21 cellular contexts compared by ENCODE assay signal in genomic region chr12:99752740-99753139, GRCh38.
A peak's percentile ranks its signal among the peaks of the same experiment; 100 is the strongest.
DNase-seq lines count a peak whose midpoint lies in the region; ATAC-seq, FAIRE-seq and TF ChIP-seq lines count a peak whose summit lies in the region.
"Had no signal": no experiment of that assay in that cellular context is flagged by ENCODE, and none has a peak within 500 bp of the region (broad histone marks: within the 10 kb centered on the region; RNA-seq: fewer than 3 reads in every experiment).

No MANE protein-coding gene starts in this region.

- no TSS peak for BruUV-seq in PC-3 (replicated peaks; lab: Mats Ljungman, UMichigan)

- no peaks in the 10 kb centered on the region for H3F3A ChIP-seq in PC-3 (ENCODE audit: low read length, unreplicated experiment)

- H3K27ac ChIP-seq in PC-3 (ENCODE audit: low read length), result peak overlapping the region; percentile 43
- no peak overlapping the region for H3K27ac ChIP-seq in kidney (ENCODE audit: low read depth in 2 of 2, low read length in 2 of 2)
- no peak overlapping the region for H3K27ac ChIP-seq in substantia nigra (ENCODE audit: low read depth, low read length, poor library complexity, severe bottlenecking)
- H3K27ac ChIP-seq: PC-9, SJSA1 had no signal

- H3K4me3 ChIP-seq in PC-3 (ENCODE audit: low read length) (no peak overlapping the region), kidney (ENCODE audit: low read length in 2 of 2) (no peak overlapping the region)
- H3K4me3 ChIP-seq: PC-9, SJSA1 had no signal

- H3K4me1 ChIP-seq in PC-3 (ENCODE audit: insufficient read depth, low read length) (peaks cover 12% of the 10 kb centered on the region), kidney (ENCODE audit: control insufficient read depth in 1 of 2, insufficient read depth in 1 of 2, low read depth in 1 of 2, low read length in 2 of 2) (no peaks in the 10 kb centered on the region)
- H3K4me1 ChIP-seq: SJSA1 had no signal

- H3K36me3 ChIP-seq in PC-3 (ENCODE audit: low read depth, low read length) (no peaks in the 10 kb centered on the region), kidney (ENCODE audit: control insufficient read depth in 1 of 2, insufficient read depth in 2 of 2, low read length in 2 of 2) (no peaks in the 10 kb centered on the region)
- H3K36me3 ChIP-seq: SJSA1 had no signal

- no peak overlapping the region for H2AFZ ChIP-seq in PC-3 (ENCODE audit: low read length)

- FAIRE-seq in colon (lab: Jason Lieb, UNC) (peak; percentile 33), kidney (lab: Jason Lieb, UNC) (peak; percentile 29)

- peak; percentile 83 for ATAC-seq in PC-3

- POLR2A ChIA-PET in PC-3 (lab: Charles Lee; ENCODE audit: unreplicated experiment) (no interaction called here), HEK293T (lab: Yijun Ruan, JAX) (no interaction called here)

- no peaks in the 10 kb centered on the region for H3K27me3 ChIP-seq in PC-3 (ENCODE audit: low read length)
- H3K27me3 ChIP-seq: SJSA1 had no signal

- CTCF ChIA-PET in PC-3 (lab: Charles Lee) (interaction anchor here (0.6 kb wide), 1 partner anchor 342 kb away, joined by 15 read pairs; no protein-coding TSS in a partner anchor), HEK293T (lab: Yijun Ruan, JAX) (no interaction called here)

- H3K79me2 ChIP-seq in PC-3 (ENCODE audit: low read length), result no peaks in the 10 kb centered on the region

- peaks cover 5% of the 10 kb centered on the region; the same call in 1 of the 2 replicates for H3K9me3 ChIP-seq in PC-3 (ENCODE audit: low read length)
- H3K9me3 ChIP-seq in kidney (ENCODE audit: control insufficient read depth in 1 of 2, low read length in 2 of 2), result no peaks in the 10 kb centered on the region
- H3K9me3 ChIP-seq: SJSA1 had no signal

- no peaks in the 10 kb centered on the region for H3K9me2 ChIP-seq in PC-3 (replicated peaks; ENCODE audit: low read length)

- peak overlapping the region; percentile 10 for H3K4me2 ChIP-seq in PC-3 (ENCODE audit: low read length)
- H3K4me2 ChIP-seq: PC-9 had no signal

- no peak for TF ChIP-seq CTCF in PC-3 (conservative IDR thresholded peaks at IDR 0.05; ENCODE audit: low read depth, low read length)
- no peak for TF ChIP-seq CTCF in kidney (IDR thresholded peaks at IDR 0.05; ENCODE audit: borderline replicate concordance, extremely low read depth, insufficient read depth)

- DNase-seq in ELR (ENCODE audit: low read depth) (peak; percentile 52), PC-3 (peak; percentile 79), kidney (no peak), substantia nigra (lab: John Stamatoyannopoulos, UW) (no peak), LoVo (ENCODE audit: low spot score) (no peak), HEK293T (ENCODE audit: extremely low spot score) (no peak)
- DNase-seq: Calu3, DMS79 treated with DMSO at 0.1 percent for 48 hours, H7, KBM-7, NCI-H1092, NCI-H1417 treated with DMSO at 0.1 percent for 48 hours, NCI-H1694 treated with DMSO at 0.1 percent for 48 hours, NCI-H2081, NCI-H226, NCI-H510A treated with DMSO at 0.1 percent for 48 hours, NCI-H748 treated with DMSO at 0.1 percent for 48 hours, PC-9, Right ventricle myocardium superior had no signal

- no peaks in the 10 kb centered on the region for H4K20me1 ChIP-seq in PC-3 (ENCODE audit: low read length)

- intact Hi-C loops in PC-3 (cut with micrococcal nuclease) (loop anchor here (2.0 to 5.0 kb wide), 3 partner anchors 16 to 594 kb away; no protein-coding TSS in a partner anchor), kidney (cut with DNase I) (no loop called here)

- H3K9ac ChIP-seq in PC-3 (ENCODE audit: low read length), result no peak overlapping the region
- no peak overlapping the region for H3K9ac ChIP-seq in kidney (ENCODE audit: low read length in 2 of 2)

TF ChIP-seq in HEK293T, 16 proteins besides CTCF, POLR2A, EP300 and RAD21:
- TF ChIP-seq PKNOX1 (IDR thresholded peaks at IDR 0.05) (no peak), BHLHE40 (IDR thresholded peaks at IDR 0.05; ENCODE audit: borderline replicate concordance) (no peak), FOXK2 (IDR thresholded peaks at IDR 0.05) (no peak), NFRKB (IDR thresholded peaks at IDR 0.05) (no peak), L3MBTL2 (conservative IDR thresholded peaks at IDR 0.05) (no peak), HDGF (IDR thresholded peaks at IDR 0.05; ENCODE audit: borderline replicate concordance) (no peak), CTBP1 (IDR thresholded peaks at IDR 0.05; ENCODE audit: borderline replicate concordance) (no peak), SP1 (IDR thresholded peaks at IDR 0.05) (no peak), SUZ12 (IDR thresholded peaks at IDR 0.05) (no peak), LEF1 (IDR thresholded peaks at IDR 0.05; ENCODE audit: borderline replicate concordance) (no peak), ARNT (IDR thresholded peaks at IDR 0.05) (no peak), ZNF384 (IDR thresholded peaks at IDR 0.05) (no peak), FOXA1 (IDR thresholded peaks at IDR 0.05) (no peak), ELF4 (IDR thresholded peaks at IDR 0.05) (no peak), TARDBP (IDR thresholded peaks at IDR 0.05) (no peak)
TF ChIP-seq in HEK293T: peak in this region for 0.

Comparison
In these comparisons a context has a peak if more than half of its experiments do, and no peak if none do; other contexts are left out.
1. DNase-seq: peak in ELR (single experiment) and PC-3 (single experiment); none in kidney (single experiment), substantia nigra (0 of 49), LoVo (single experiment) and HEK293T (single experiment).